20 cellular contexts compared by ENCODE assay signal in genomic region chr2:28654981-28655322, GRCh38.
A peak's percentile ranks its signal among the peaks of the same experiment; 100 is the strongest.
DNase-seq lines count a peak whose midpoint lies in the region; TF ChIP-seq lines count a peak whose summit lies in the region.
"Had no signal": no experiment of that assay in that cellular context is flagged by ENCODE, and none has a peak within 500 bp of the region (broad histone marks: within the 10 kb centered on the region; RNA-seq: fewer than 3 reads in every experiment).

No MANE protein-coding gene starts in this region.

- H3K27ac ChIP-seq in OCI-LY3 (ENCODE audit: low read length): peak overlapping the region; percentile 7; the same call in 1 of the 2 replicates
- H3K27ac ChIP-seq: adrenal gland, foreskin keratinocyte, left ventricle myocardium inferior had no signal

- DNase-seq in A172 (ENCODE audit: low spot score) (peak; percentile 35), fibroblast of the aortic adventitia (ENCODE audit: low read depth) (peak; percentile 47), NCI-H1092 treated with DMSO at 0.1 percent for 48 hours (lab: John Stamatoyannopoulos, UW) (no peak), RPMI8226 (no peak), DMS153 treated with DMSO at 0.1 percent for 48 hours (lab: John Stamatoyannopoulos, UW; ENCODE audit: unreplicated experiment) (no peak)
- no peak for DNase-seq in stimulated activated CD4-positive, alpha-beta T cell treated with anti-CD3 and anti-CD28 coated beads, Interleukin-4, amount 100 ng/mL, for 4 hours
- DNase-seq: activated CD4-positive, CD25-positive, alpha-beta regulatory T cell; adrenal gland; CD8-positive, alpha-beta T cell; central memory CD4-positive, alpha-beta T cell; effector memory CD4-positive, alpha-beta T cell; foreskin keratinocyte; H9; left ventricle myocardium inferior; natural killer cell; NCI-H1436 treated with DMSO at 0.1 percent for 48 hours; stomach had no signal

- no peaks in the 10 kb centered on the region for H3K36me3 Mint-ChIP-seq in nephron (ENCODE audit: low read depth)
- H3K36me3 Mint-ChIP-seq: CD8-positive, alpha-beta T cell; natural killer cell had no signal

- peak overlapping the region; percentile 0 to 74 (median 66) for H3K27ac Mint-ChIP-seq in nephron
- H3K27ac Mint-ChIP-seq: activated T-helper 2 cell treated with anti-CD3 and anti-CD28 coated beads, Interferon-gamma antibody, Interleukin-2, Interleukin-4, amounts not matched to agents 10 μg/mL and 5 μg/mL and 100 μg/mL, durations not matched to agents 14 hours and 24 hours and 36 hours; CD8-positive, alpha-beta T cell; H9; natural killer cell had no signal

- no peak overlapping the region for H2AFZ ChIP-seq in OCI-LY3 (ENCODE audit: low read depth, low read length)

- H3K9me3 Mint-ChIP-seq in nephron: peaks cover 2% of the 10 kb centered on the region
- H3K9me3 Mint-ChIP-seq: activated T-helper 2 cell treated with anti-CD3 and anti-CD28 coated beads, Interferon-gamma antibody, Interleukin-2, Interleukin-4, amounts not matched to agents 10 μg/mL and 5 μg/mL and 100 μg/mL, durations not matched to agents 14 hours and 24 hours and 36 hours; H9; natural killer cell had no signal

- H3K27me3 Mint-ChIP-seq in nephron (ENCODE audit: low read depth): peaks cover 4% of the 10 kb centered on the region

- H3K4me1 Mint-ChIP-seq in nephron: peaks cover 50% of the 10 kb centered on the region

- no peak overlapping the region for H3K4me3 Mint-ChIP-seq in nephron
- H3K4me3 Mint-ChIP-seq: CD8-positive, alpha-beta T cell; H9; natural killer cell had no signal

- H3K4me2 ChIP-seq in OCI-LY3 (ENCODE audit: low read length): peak overlapping the region; percentile 38

- H3K4me1 ChIP-seq in OCI-LY3 (ENCODE audit: low read length): peaks cover 57% of the 10 kb centered on the region
- H3K4me1 ChIP-seq: adrenal gland had no signal

- H3K4me3 ChIP-seq in OCI-LY3 (ENCODE audit: low read length) (no peak overlapping the region), fibroblast of the aortic adventitia (ENCODE audit: low read depth, low read length) (no peak overlapping the region)
- H3K4me3 ChIP-seq: adrenal gland, left ventricle myocardium inferior, stomach had no signal

- H4K20me1 ChIP-seq in OCI-LY3 (ENCODE audit: insufficient read depth, low read length): no peaks in the 10 kb centered on the region

- no peak overlapping the region for H3K9ac ChIP-seq in OCI-LY3 (ENCODE audit: low read length)

- H3K36me3 ChIP-seq in OCI-LY3 (replicated peaks; ENCODE audit: low read depth, low read length): no peaks in the 10 kb centered on the region
- H3K36me3 ChIP-seq: adrenal gland, left ventricle myocardium inferior, stomach had no signal

- peaks cover 5% of the 10 kb centered on the region; the same call in 1 of the 2 replicates for H3K9me3 ChIP-seq in OCI-LY3 (ENCODE audit: insufficient read depth, low read length)
- H3K9me3 ChIP-seq: adrenal gland, left ventricle myocardium inferior, stomach had no signal

- H3K79me2 ChIP-seq in OCI-LY3 (ENCODE audit: low read length): no peaks in the 10 kb centered on the region

- no peaks in the 10 kb centered on the region for H3K27me3 ChIP-seq in OCI-LY3 (ENCODE audit: low read depth, low read length)
- H3K27me3 ChIP-seq: adrenal gland, foreskin keratinocyte, stomach had no signal

- TF ChIP-seq CTCF in OCI-LY3 (IDR thresholded peaks at IDR 0.05; ENCODE audit: low read depth, low read length) (no peak), fibroblast of the aortic adventitia (IDR thresholded peaks at IDR 0.05; ENCODE audit: insufficient read depth, low read length) (no peak), nephron (IDR thresholded peaks at IDR 0.05; ENCODE audit: unreplicated experiment in 3 of 3) (no peak)

Comparison
In these comparisons a context has a peak if more than half of its experiments do, and no peak if none do; other contexts are left out.
1. DNase-seq: peak in A172 (single experiment) and fibroblast of the aortic adventitia (single experiment); none in NCI-H1092 treated with DMSO at 0.1 percent for 48 hours (single experiment), RPMI8226 (single experiment), DMS153 treated with DMSO at 0.1 percent for 48 hours (single experiment) and stimulated activated CD4-positive, alpha-beta T cell treated with anti-CD3 and anti-CD28 coated beads, Interleukin-4, amount 100 ng/mL, for 4 hours (0 of 2).